In the genomic region with DNA sequence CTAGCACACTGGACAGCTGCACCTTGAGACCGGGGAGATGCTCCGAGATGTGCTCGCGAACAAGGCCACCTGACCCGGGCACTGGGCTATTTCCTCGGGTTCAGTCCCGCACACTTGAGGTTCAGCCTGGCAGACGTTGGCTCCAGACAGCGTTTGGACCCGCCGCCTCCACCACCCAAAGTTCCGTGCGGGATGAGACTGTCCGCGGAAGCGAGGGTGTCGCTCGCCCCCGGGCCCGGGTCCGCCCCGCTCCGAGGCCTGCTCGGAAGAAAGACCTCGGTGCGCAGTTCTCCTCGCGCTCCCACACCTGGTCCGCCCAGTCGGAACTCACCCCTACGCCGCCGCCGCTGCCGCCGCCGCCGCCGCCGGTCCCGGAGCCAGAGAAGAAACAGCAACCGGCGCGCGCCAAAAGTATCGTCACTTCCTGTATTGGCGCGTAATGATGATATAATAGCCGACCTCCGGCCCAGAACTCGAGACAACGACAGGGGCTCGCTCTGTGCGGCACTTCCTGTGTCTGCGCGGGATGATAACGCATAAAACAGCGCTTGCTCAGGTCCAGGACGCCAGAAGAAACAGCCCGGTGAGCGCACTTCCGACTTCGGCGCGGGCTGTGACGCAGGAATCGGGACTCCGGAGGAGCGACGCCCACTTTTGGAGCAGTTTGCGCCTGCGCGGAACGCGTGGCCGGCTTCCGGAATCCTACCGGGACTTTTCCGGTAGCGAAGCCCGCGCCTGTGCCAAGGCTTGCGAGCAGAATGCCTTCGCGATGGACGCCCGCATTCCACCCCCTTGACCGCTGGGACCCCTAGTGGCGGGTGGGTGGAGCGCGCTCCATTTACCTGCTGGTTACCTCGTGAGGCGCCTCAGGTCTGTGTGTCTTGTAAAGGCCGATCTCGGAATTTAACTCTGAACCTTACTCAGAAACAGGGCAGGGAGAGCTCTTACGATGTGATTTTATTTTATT, we compare ENCODE assay signal across 2 cellular contexts.
A peak's percentile ranks its signal among the peaks of the same experiment; 100 is the strongest.
TF ChIP-seq lines count a peak whose summit lies in the region.

Gene CDK11B, minus strand, starts transcription at position 422 of the 967 bp plus-strand sequence. CDS start 1,519 bp downstream, outside the sequence.

TF ChIP-seq in IMR-90, 13 proteins besides CTCF, POLR2A, EP300 and RAD21:
- TF ChIP-seq CEBPB (IDR thresholded peaks at IDR 0.05; ENCODE audit: low read depth, low read length), result 0 out of 2 replicates have a peak, but pooled peaks have one; percentile 20

TF ChIP-seq in endothelial cell of umbilical vein, 7 proteins besides CTCF, POLR2A, EP300 and RAD21:
- peak; percentile 69 for TF ChIP-seq POLR2AphosphoS5 (IDR thresholded peaks at IDR 0.05; ENCODE audit: insufficient read depth, low read depth, low read length)
